ENCODE assay signal across 31 cellular contexts in genomic region chr4:118177121-118177520, GRCh38.
"Had no signal": no experiment of that assay in that cellular context is flagged by ENCODE, and none has a peak within 500 bp of the region (broad histone marks: within the 10 kb centered on the region; RNA-seq: fewer than 3 reads in every experiment).

No MANE protein-coding gene starts in this region.

- H3K9me3 ChIP-seq: adrenal gland, ascending aorta, heart right ventricle, left lung, lower lobe of right lung, psoas muscle, stomach, thyroid gland, upper lobe of left lung, vagina had no signal

- H3K27ac ChIP-seq: adrenal gland, ascending aorta, brain microvascular endothelial cell, heart right ventricle, left lung, lower lobe of right lung, parathyroid adenoma, psoas muscle, stomach, thyroid gland, upper lobe of left lung, vagina, VCaP had no signal

- H3K36me3 ChIP-seq: adrenal gland, ascending aorta, brain microvascular endothelial cell, heart right ventricle, left lung, lower lobe of right lung, stomach, thyroid gland, upper lobe of left lung, vagina had no signal

- H3K27me3 ChIP-seq: adrenal gland, ascending aorta, brain microvascular endothelial cell, heart right ventricle, left lung, stomach, thyroid gland, upper lobe of left lung, vagina had no signal

- H3K79me2 ChIP-seq: parathyroid adenoma had no signal

- H3K9ac ChIP-seq: parathyroid adenoma had no signal

- ATAC-seq: effector memory CD8-positive, alpha-beta T cell; heart right ventricle; left lung; lower lobe of right lung; naive thymus-derived CD8-positive, alpha-beta T cell; psoas muscle; stimulated activated naive B cell treated with anti-CD40 and anti-IgM and Interleukin-4, amounts not matched to agents 10 μg/mL and 1 μg/mL and 100 μg/mL, for 72 hours had no signal

- H3K4me2 ChIP-seq: smooth muscle cell had no signal

- H3K4me1 ChIP-seq: adrenal gland, ascending aorta, heart right ventricle, left lung, lower lobe of right lung, parathyroid adenoma, psoas muscle, stomach, thyroid gland, upper lobe of left lung, vagina had no signal

- H2AFZ ChIP-seq: parathyroid adenoma had no signal

- H3K4me3 ChIP-seq: adrenal gland, ascending aorta, heart right ventricle, left lung, lower lobe of right lung, psoas muscle, smooth muscle cell, stomach, thyroid gland, upper lobe of left lung, vagina had no signal

- DNase-seq: activated CD4-positive, alpha-beta T cell treated with anti-CD3 and anti-CD28 coated beads for 4 hours; activated CD4-positive, alpha-beta T cell treated with anti-CD3 and anti-CD28 coated beads, Interleukin-2, amount 50 U/mL, for 48 hours; activated CD8-positive, alpha-beta memory T cell treated with anti-CD3 and anti-CD28 coated beads for 24 hours; activated effector memory CD4-positive, alpha-beta T cell treated with Interleukin-2 at 50 U/mL for 16 hours; activated naive CD4-positive, alpha-beta T cell treated with Interleukin-2 at 50 U/mL for 16 hours; adrenal gland; brain microvascular endothelial cell; cortex of kidney; effector memory CD8-positive, alpha-beta T cell; erythroblast; foreskin melanocyte; heart right ventricle; kidney glomerular epithelial cell; left lung; lower lobe of right lung; mesenchymal stem cell; naive thymus-derived CD8-positive, alpha-beta T cell; nucleus accumbens; psoas muscle; stimulated activated CD4-positive, alpha-beta T cell treated with anti-CD3 and anti-CD28 coated beads, Interleukin-15, amount 100 ng/mL, for 24 hours; stimulated activated CD4-positive, alpha-beta T cell treated with anti-CD3 and anti-CD28 coated beads, Interleukin-2, amount 100 ng/mL, for 24 hours; stimulated activated naive B cell treated with anti-CD40 and anti-IgM and Interleukin-4, amounts not matched to agents 10 μg/mL and 1 μg/mL and 100 μg/mL, for 72 hours; stomach; T-helper 9 cell; thyroid gland; upper lobe of left lung had no signal
